In genomic region chr10:56181607-56182006, GRCh38 we compare ENCODE assay signal across 27 cellular contexts.
DNase-seq lines count a peak whose midpoint lies in the region; ATAC-seq, FAIRE-seq and TF ChIP-seq lines count a peak whose summit lies in the region.
"Had no signal": no experiment of that assay in that cellular context is flagged by ENCODE, and none has a peak within 500 bp of the region (broad histone marks: within the 10 kb centered on the region; RNA-seq: fewer than 3 reads in every experiment).

No MANE protein-coding gene starts in this region.

- no peak for TF ChIP-seq CTCF in OCI-LY7 (conservative IDR thresholded peaks at IDR 0.05; ENCODE audit: low read length)

- no peak overlapping the region for H3K4me3 ChIP-seq in OCI-LY7 (ENCODE audit: low read depth, low read length, poor library complexity, severe bottlenecking)
- H3K4me3 ChIP-seq: A549, BLaER1, sigmoid colon, suprapubic skin, vagina had no signal

- H3K4me2 ChIP-seq in OCI-LY7 (ENCODE audit: low read length), result no peak overlapping the region
- H3K4me2 ChIP-seq: A549, BLaER1, KMS-11 had no signal

- H3K9me2 ChIP-seq in OCI-LY7 (ENCODE audit: insufficient read depth, low read length), result no peaks in the 10 kb centered on the region

- TF ChIP-seq POLR2A in GM12891 (IDR thresholded peaks at IDR 0.05; ENCODE audit: low read depth, low read length), result no peak

- no peak overlapping the region for H3K27ac ChIP-seq in OCI-LY7 (ENCODE audit: low read depth, low read length, poor library complexity, severe bottlenecking)
- H3K27ac ChIP-seq: A549, BLaER1, KMS-11, sigmoid colon, suprapubic skin, vagina had no signal

- H3K4me1 ChIP-seq in OCI-LY7 (ENCODE audit: insufficient read depth, low read length, poor library complexity, severe bottlenecking), result no peaks in the 10 kb centered on the region
- H3K4me1 ChIP-seq: A549, BLaER1, sigmoid colon, suprapubic skin, vagina had no signal

- intact Hi-C loops in OCI-LY7 (cut with micrococcal nuclease; ENCODE audit: unreplicated experiment), result no loop called here

- no peak overlapping the region for H3K4me3 Mint-ChIP-seq in naive thymus-derived CD8-positive, alpha-beta T cell
- H3K4me3 Mint-ChIP-seq: activated naive CD4-positive, alpha-beta T cell treated with anti-CD3 and anti-CD28 coated beads, Interleukin-2, amount 10 ng/mL, durations not matched to agents 7 days and 5 days; activated T-cell treated with anti-CD3 and anti-CD28 coated beads, Interleukin-2, amount 50 U/mL, for 4 hours; stimulated activated effector memory CD8-positive, alpha-beta T cell treated with anti-CD3 and anti-CD28 coated beads, Interleukin-12 subunit alpha, Interleukin-12 subunit beta, amount 100 ng/mL, for 72 hours had no signal

- no peaks in the 10 kb centered on the region for H3K36me3 Mint-ChIP-seq in naive thymus-derived CD8-positive, alpha-beta T cell
- H3K36me3 Mint-ChIP-seq: activated naive CD4-positive, alpha-beta T cell treated with anti-CD3 and anti-CD28 coated beads, Interleukin-2, amount 10 ng/mL, durations not matched to agents 7 days and 5 days; stimulated activated effector memory CD8-positive, alpha-beta T cell treated with anti-CD3 and anti-CD28 coated beads, Interleukin-12 subunit alpha, Interleukin-12 subunit beta, amount 100 ng/mL, for 72 hours had no signal

- no peak overlapping the region for H2AFZ ChIP-seq in OCI-LY7 (ENCODE audit: low read length)

- no peaks in the 10 kb centered on the region for H3K4me1 Mint-ChIP-seq in naive thymus-derived CD8-positive, alpha-beta T cell
- H3K4me1 Mint-ChIP-seq: activated naive CD4-positive, alpha-beta T cell treated with anti-CD3 and anti-CD28 coated beads, Interleukin-2, amount 10 ng/mL, durations not matched to agents 7 days and 5 days; stimulated activated effector memory CD8-positive, alpha-beta T cell treated with anti-CD3 and anti-CD28 coated beads, Interleukin-12 subunit alpha, Interleukin-12 subunit beta, amount 100 ng/mL, for 72 hours had no signal

- no peak for DNase-seq in GM12891 (ENCODE audit: insufficient read length, low spot score)
- no peak for DNase-seq in NCI-H146 treated with DMSO at 0.1 percent for 48 hours (lab: John Stamatoyannopoulos, UW; ENCODE audit: unreplicated experiment)
- no peak for DNase-seq in OCI-LY7 (ENCODE audit: low spot score)
- DNase-seq in naive thymus-derived CD8-positive, alpha-beta T cell, result no peak
- DNase-seq: activated CD4-positive, alpha-beta T cell treated with anti-CD3 and anti-CD28 coated beads for 1 hour; activated CD8-positive, alpha-beta memory T cell treated with anti-CD3 and anti-CD28 coated beads for 24 hours; activated naive CD4-positive, alpha-beta T cell treated with anti-CD3 and anti-CD28 coated beads, Interleukin-2, amount 10 ng/mL, durations not matched to agents 7 days and 5 days; activated T-cell treated with anti-CD3 and anti-CD28 coated beads, Interleukin-2, amount 50 U/mL, for 4 hours; anterior cingulate cortex; caudate nucleus; dermis blood vessel endothelial cell; EL; NCI-H1092 treated with DMSO at 0.1 percent for 48 hours; NCI-H2081; NCI-H446 treated with DMSO at 0.1 percent for 48 hours; sigmoid colon had no signal

- POLR2A ChIA-PET in OCI-LY7 (lab: Charles Lee), result interaction anchor here (0.7 to 0.8 kb wide), 2 partner anchors 11 to 1272 kb away, joined by 3 read pairs; no protein-coding TSS in a partner anchor
- POLR2A ChIA-PET in naive thymus-derived CD8-positive, alpha-beta T cell (lab: Charles Lee), result no interaction called here

- CTCF ChIA-PET in OCI-LY7 (lab: Charles Lee; ENCODE audit: unreplicated experiment), result no interaction called here

- H3K9me3 Mint-ChIP-seq in naive thymus-derived CD8-positive, alpha-beta T cell, result peaks cover 2 to 31% (median 17%) of the 10 kb centered on the region in 9 donors

- H3K79me2 ChIP-seq in OCI-LY7 (ENCODE audit: insufficient read depth, low read depth, low read length), result no peaks in the 10 kb centered on the region

- FAIRE-seq in GM12891 (lab: Jason Lieb, UNC), result peak; percentile 33
- FAIRE-seq: A549, H1 had no signal

- no TSS peak for BruUV-seq in OCI-LY7 (replicated peaks; lab: Mats Ljungman, UMichigan)

- H4K20me1 ChIP-seq in OCI-LY7 (ENCODE audit: insufficient read depth, low read length), result no peaks in the 10 kb centered on the region
- H4K20me1 ChIP-seq: BLaER1 had no signal

- H3K27me3 Mint-ChIP-seq in naive thymus-derived CD8-positive, alpha-beta T cell, result no peaks in the 10 kb centered on the region
- H3K27me3 Mint-ChIP-seq: activated naive CD4-positive, alpha-beta T cell treated with anti-CD3 and anti-CD28 coated beads, Interleukin-2, amount 10 ng/mL, durations not matched to agents 7 days and 5 days had no signal

- no peaks in the 10 kb centered on the region for H3K9me3 ChIP-seq in OCI-LY7 (ENCODE audit: low read length)
- H3K9me3 ChIP-seq: A549, BLaER1, sigmoid colon, suprapubic skin, vagina had no signal

- ATAC-seq in GM18870 (IDR thresholded peaks at IDR 0.05; ENCODE audit: unreplicated experiment) (peak; percentile 87), HG02610 (IDR thresholded peaks at IDR 0.05; ENCODE audit: unreplicated experiment) (peak; percentile 76), HG03432 (IDR thresholded peaks at IDR 0.05; ENCODE audit: unreplicated experiment) (peak; percentile 97), GM19452 (IDR thresholded peaks at IDR 0.05; ENCODE audit: unreplicated experiment) (no peak)
- no peak for ATAC-seq in naive thymus-derived CD8-positive, alpha-beta T cell
- ATAC-seq: A549; activated T-cell treated with anti-CD3 and anti-CD28 coated beads, Interleukin-2, amount 50 U/mL, for 4 hours; stimulated activated effector memory CD8-positive, alpha-beta T cell treated with anti-CD3 and anti-CD28 coated beads, Interleukin-12 subunit alpha, Interleukin-12 subunit beta, amount 100 ng/mL, for 72 hours had no signal

- H3K36me3 ChIP-seq in OCI-LY7 (ENCODE audit: insufficient read depth, low read length), result no peaks in the 10 kb centered on the region
- H3K36me3 ChIP-seq: BLaER1, sigmoid colon, suprapubic skin, vagina had no signal

- H3K27ac Mint-ChIP-seq in naive thymus-derived CD8-positive, alpha-beta T cell, result no peak overlapping the region
- H3K27ac Mint-ChIP-seq: activated naive CD4-positive, alpha-beta T cell treated with anti-CD3 and anti-CD28 coated beads, Interleukin-2, amount 10 ng/mL, durations not matched to agents 7 days and 5 days; stimulated activated effector memory CD8-positive, alpha-beta T cell treated with anti-CD3 and anti-CD28 coated beads, Interleukin-12 subunit alpha, Interleukin-12 subunit beta, amount 100 ng/mL, for 72 hours had no signal

TF ChIP-seq in GM12891, 5 proteins besides CTCF, POLR2A, EP300 and RAD21:
- TF ChIP-seq TAF1 (IDR thresholded peaks at IDR 0.05; ENCODE audit: low read depth, low read length) (no peak), SPI1 (IDR thresholded peaks at IDR 0.05; ENCODE audit: low read depth, low read length) (peak; percentile 73), POU2F2 (IDR thresholded peaks at IDR 0.05; ENCODE audit: low read depth, low read length) (0 out of 2 replicates have a peak, but pooled peaks have one; percentile 32), POLR2AphosphoS5 (IDR thresholded peaks at IDR 0.05; ENCODE audit: low read depth, low read length) (no peak), PAX5 (IDR thresholded peaks at IDR 0.05; ENCODE audit: insufficient read depth, low read length, severe bottlenecking) (no peak)

Comparison
In these comparisons a context has a peak if more than half of its experiments do, and no peak if none do; other contexts are left out.
1. ATAC-seq: peak in GM18870 (single experiment), HG02610 (single experiment) and HG03432 (single experiment); none in GM19452 (single experiment) and naive thymus-derived CD8-positive, alpha-beta T cell (0 of 2).